In the genomic region with DNA sequence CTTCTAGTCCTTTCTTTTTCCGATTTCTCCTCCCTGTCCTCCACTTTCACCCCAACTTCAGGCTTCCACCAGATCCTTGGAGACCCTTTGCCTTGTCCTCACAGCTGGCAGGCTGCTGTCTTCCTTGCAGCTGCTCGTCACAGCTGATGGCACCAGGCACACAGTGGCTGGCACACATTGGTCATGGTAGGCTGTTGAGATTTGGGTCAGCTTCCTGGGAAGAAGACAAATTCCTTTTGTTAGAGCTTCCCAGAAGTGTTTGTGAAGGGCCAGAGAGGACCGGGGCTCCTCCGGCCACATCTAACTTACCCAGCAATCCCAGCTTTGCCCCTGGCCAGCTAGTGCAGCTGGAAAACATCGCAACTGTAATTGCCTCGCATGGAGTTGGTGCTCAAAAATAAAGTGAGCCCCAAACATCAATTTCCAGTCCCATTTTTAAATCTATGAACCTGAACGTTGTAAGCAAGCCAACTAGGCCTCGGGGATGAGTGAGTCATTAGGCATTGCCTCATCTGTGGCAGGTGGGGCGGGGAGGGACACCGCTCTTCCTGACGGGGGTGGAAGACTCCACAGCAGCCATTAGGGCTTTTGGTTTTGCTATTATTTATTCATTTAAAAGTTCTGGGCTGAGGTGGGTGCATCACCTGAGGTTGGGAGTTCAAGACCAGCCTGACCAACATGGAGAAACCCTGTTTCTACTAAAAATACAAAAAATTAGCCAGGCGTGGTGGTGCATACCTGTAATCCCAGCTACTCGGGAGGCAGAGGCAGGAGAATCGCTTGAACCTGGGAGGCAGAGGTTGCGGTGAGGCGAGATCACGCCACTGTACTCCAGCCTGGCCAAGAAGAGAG, we compare ENCODE assay signal across 10 cellular contexts. TPM values are rescaled to one million over a fixed set of nuclear protein-coding genes. Genes with fewer than 3 reads are reported as not detected.
DNase-seq lines count a peak whose midpoint lies in the region; ATAC-seq, FAIRE-seq and TF ChIP-seq lines count a peak whose summit lies in the region.
"Had no signal": no experiment of that assay in that cellular context is flagged by ENCODE, and none has a peak within 500 bp of the region (broad histone marks: within the 10 kb centered on the region; RNA-seq: fewer than 3 reads in every experiment).

No MANE protein-coding gene starts in this region.

- peaks cover 23% of the 10 kb centered on the region for H3K9me3 Mint-ChIP-seq in WTC11

- 72% methylated on average over 17 of the region's 17 CpGs for WGBS in right cardiac atrium
- WGBS in small intestine, 3 donors, result 73 to 76% (median 74%) methylated on average over 17 of the region's 17 CpGs

- peak; percentile 79 for DNase-seq in HK-2 (ENCODE audit: unreplicated experiment)
- DNase-seq in WTC11 (ENCODE audit: low spot score), result no peak
- peak in 1 of 3 donors; percentile 34 for DNase-seq in right cardiac atrium
- DNase-seq in small intestine, result peak; percentile 19
- DNase-seq in midbrain (lab: John Stamatoyannopoulos, UW), result no peak
- no peak for DNase-seq in NCI-H2227 (lab: John Stamatoyannopoulos, UW; ENCODE audit: unreplicated experiment)

- H3K27ac ChIP-seq in right cardiac atrium (ENCODE audit: low read length) (peak overlapping the region; percentile 43), small intestine (ENCODE audit: low read depth in 1 of 2, low read length in 1 of 2) (peak overlapping the region; percentile 8 to 90)
- H3K27ac ChIP-seq: KMS-11 had no signal

- no peak overlapping the region for H3K4me3 Mint-ChIP-seq in WTC11

- H3K36me3 Mint-ChIP-seq in WTC11, result peaks cover 12% of the 10 kb centered on the region

- TF ChIP-seq CTCF in WTC11 (IDR thresholded peaks at IDR 0.05), result no peak

- H3K4me1 Mint-ChIP-seq in WTC11, result peaks cover 34% of the 10 kb centered on the region

- ATAC-seq in WTC11 (no peak), right cardiac atrium (peak in 1 of 2 donors; percentile 45), GM21381 (IDR thresholded peaks at IDR 0.05; ENCODE audit: unreplicated experiment) (no peak), GM18909 (IDR thresholded peaks at IDR 0.05; ENCODE audit: poor library complexity, unreplicated experiment) (no peak)

- peaks cover 2% of the 10 kb centered on the region for H3K9me3 ChIP-seq in right cardiac atrium (ENCODE audit: control insufficient read depth, low read length)
- no peaks in the 10 kb centered on the region for H3K9me3 ChIP-seq in small intestine (ENCODE audit: control insufficient read depth, low read depth)

- H3K27me3 Mint-ChIP-seq in WTC11 (ENCODE audit: low read depth), result no peaks in the 10 kb centered on the region; the same call in 1 of the 2 replicates

- H3K4me3 ChIP-seq in right cardiac atrium (ENCODE audit: low read length) (no peak overlapping the region), small intestine (ENCODE audit: low read depth in 1 of 2, low read length in 2 of 2) (no peak overlapping the region)

- H3K27ac Mint-ChIP-seq in WTC11, result peak overlapping the region; percentile 88

- intact Hi-C loops in right cardiac atrium (cut with DNase I), result no loop called here

- H3K27me3 ChIP-seq in right cardiac atrium (ENCODE audit: control insufficient read depth, insufficient read depth) (no peaks in the 10 kb centered on the region), small intestine (ENCODE audit: control insufficient read depth in 2 of 2, insufficient read depth in 2 of 2, low read length in 2 of 2) (no peaks in the 10 kb centered on the region)

- no peaks in the 10 kb centered on the region for H3K36me3 ChIP-seq in small intestine (ENCODE audit: control insufficient read depth in 2 of 2, insufficient read depth in 2 of 2, low read length in 2 of 2)

- H3K4me1 ChIP-seq in right cardiac atrium (ENCODE audit: control insufficient read depth, insufficient read depth, low read length), result peaks cover 5% of the 10 kb centered on the region
- no peaks in the 10 kb centered on the region for H3K4me1 ChIP-seq in small intestine (ENCODE audit: control insufficient read depth in 2 of 2, insufficient read depth in 1 of 2, low read depth in 1 of 2, low read length in 1 of 2)

- CTCF ChIA-PET in WTC11 (lab: Charles Lee), result interaction anchor here (0.7 to 1.4 kb wide), 6 partner anchors 9 to 532 kb away, joined by 3 to 4 read pairs (median 3); no protein-coding TSS in a partner anchor

- POLR2A ChIA-PET in WTC11 (lab: Charles Lee), result interaction anchor here (1.3 kb wide), 1 partner anchor 84 kb away, joined by 4 read pairs; no protein-coding TSS in a partner anchor

- FAIRE-seq in small intestine (lab: Jason Lieb, UNC), result no peak

TF ChIP-seq in WTC11, 78 proteins besides CTCF, POLR2A, EP300 and RAD21:
- no peak for TF ChIP-seq NR2C2 (CRISPR knock-in tag; IDR thresholded peaks at IDR 0.05)
- no peak for TF ChIP-seq GABPB1 (CRISPR knock-in tag; IDR thresholded peaks at IDR 0.05)
- TF ChIP-seq, protein P1, sequence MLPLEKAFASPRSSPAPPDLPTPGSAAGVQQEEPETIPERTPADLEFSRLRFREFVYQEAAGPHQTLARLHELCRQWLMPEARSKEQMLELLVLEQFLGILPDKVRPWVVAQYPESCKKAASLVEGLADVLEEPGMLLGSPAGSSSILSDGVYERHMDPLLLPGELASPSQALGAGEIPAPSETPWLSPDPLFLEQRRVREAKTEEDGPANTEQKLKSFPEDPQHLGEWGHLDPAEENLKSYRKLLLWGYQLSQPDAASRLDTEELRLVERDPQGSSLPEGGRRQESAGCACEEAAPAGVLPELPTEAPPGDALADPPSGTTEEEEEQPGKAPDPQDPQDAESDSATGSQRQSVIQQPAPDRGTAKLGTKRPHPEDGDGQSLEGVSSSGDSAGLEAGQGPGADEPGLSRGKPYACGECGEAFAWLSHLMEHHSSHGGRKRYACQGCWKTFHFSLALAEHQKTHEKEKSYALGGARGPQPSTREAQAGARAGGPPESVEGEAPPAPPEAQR (CRISPR knock-in tag; IDR thresholded peaks at IDR 0.05), result no peak
- TF ChIP-seq MLX (CRISPR knock-in tag; IDR thresholded peaks at IDR 0.05), result no peak
- no peak for TF ChIP-seq SMAD3 (CRISPR knock-in tag; IDR thresholded peaks at IDR 0.05; ENCODE audit: borderline replicate concordance)
- no peak for TF ChIP-seq HMGA2 (CRISPR knock-in tag; IDR thresholded peaks at IDR 0.05)
- TF ChIP-seq ESRRA (CRISPR knock-in tag; IDR thresholded peaks at IDR 0.05; ENCODE audit: borderline replicate concordance), result no peak
- TF ChIP-seq TEAD1 (CRISPR knock-in tag; IDR thresholded peaks at IDR 0.05), result no peak

RNA-seq across cellular contexts. Expression of gene CPA5, which starts 12.4 kb away (rescaled TPM):
- total RNA-seq in WTC11 (2021) (not detected in 3 replicates), right cardiac atrium (not detected)
- polyA plus RNA-seq in right cardiac atrium (not detected), small intestine (under 1 TPM in 1 of 3 donors, not detected in 2; 0.04 TPM)
- total RNA-seq: liver had no signal

RNA-seq across cellular contexts. Expression of gene CPA1, which starts 23.3 kb away (rescaled TPM):
- 7.9 to 14.0 TPM (median 8.9 TPM) in 3 replicates for total RNA-seq in WTC11 (2021)
- total RNA-seq in right cardiac atrium, result 1 to 10 TPM in 1 of 4 donors, not detected in 3; 1.0 TPM
- 0.36 TPM for polyA plus RNA-seq in right cardiac atrium
- polyA plus RNA-seq in small intestine, result 10 to 100 TPM in 2 of 3 donors, under 1 TPM in 1; 0.28 to 12.7 (median 12.2) TPM

Comparison
In these comparisons a context has a peak if more than half of its experiments do, and no peak if none do; other contexts are left out.
1. DNase-seq: peak in HK-2 (single experiment) and small intestine (single experiment); none in WTC11 (single experiment), midbrain (single experiment) and NCI-H2227 (single experiment).